In genomic region chrX:666762-667161, GRCh38 we compare ENCODE assay signal across 19 cellular contexts. TPM values are rescaled to one million over a fixed set of nuclear protein-coding genes. Genes with fewer than 3 reads are reported as not detected.
"Had no signal": no experiment of that assay in that cellular context is flagged by ENCODE, and none has a peak within 500 bp of the region (broad histone marks: within the 10 kb centered on the region; RNA-seq: fewer than 3 reads in every experiment).

No MANE protein-coding gene starts in this region.

- H3K4me3 ChIP-seq: ascending aorta, cardiac muscle cell, gastroesophageal sphincter, prostate gland, right lobe of liver, testis had no signal

- H3K9me3 ChIP-seq: ascending aorta, prostate gland, right lobe of liver, testis had no signal

- H3K4me1 ChIP-seq: ascending aorta, gastroesophageal sphincter, prostate gland, right lobe of liver, testis had no signal

- DNase-seq: activated CD4-positive, alpha-beta T cell treated with anti-CD3 and anti-CD28 coated beads for 36 hours; activated CD8-positive, alpha-beta memory T cell treated with anti-CD3 and anti-CD28 coated beads, Interleukin-2, amount 50 U/mL, for 4 hours; activated CD8-positive, alpha-beta T cell treated with anti-CD3 and anti-CD28 coated beads for 36 hours; activated naive CD8-positive, alpha-beta T cell treated with anti-CD3 and anti-CD28 coated beads, Interleukin-2, amount 10 ng/mL, durations not matched to agents 7 days and 5 days; effector CD4-positive, alpha-beta T cell; kidney glomerular epithelial cell; right lobe of liver; stimulated activated CD4-positive, alpha-beta T cell treated with anti-CD3 and anti-CD28 coated beads, Interleukin-12 subunit alpha, Interleukin-12 subunit beta, amount 100 ng/mL, for 4 hours; stimulated activated CD8-positive, alpha-beta memory T cell treated with anti-CD3 and anti-CD28 coated beads, Interleukin-4, amount 100 ng/mL, for 48 hours; T-helper 9 cell; testis had no signal

- H3K27me3 ChIP-seq: ascending aorta, cardiac muscle cell, right lobe of liver, testis had no signal

- H3K27ac Mint-ChIP-seq: activated CD4-positive, alpha-beta T cell treated with anti-CD3 and anti-CD28 coated beads for 36 hours; activated CD8-positive, alpha-beta T cell treated with anti-CD3 and anti-CD28 coated beads for 36 hours; activated naive CD8-positive, alpha-beta T cell treated with anti-CD3 and anti-CD28 coated beads, Interleukin-2, amount 10 ng/mL, durations not matched to agents 7 days and 5 days; mesothelial cell of epicardium; stimulated activated naive CD8-positive, alpha-beta T cell treated with anti-CD3 and anti-CD28 coated beads, Interleukin-15, Interleukin-2, amounts not matched to agents 100 ng/mL and 50 ng/mL, for 24 hours had no signal

- H3K4me1 Mint-ChIP-seq: activated CD4-positive, alpha-beta T cell treated with anti-CD3 and anti-CD28 coated beads for 36 hours; activated naive CD8-positive, alpha-beta T cell treated with anti-CD3 and anti-CD28 coated beads, Interleukin-2, amount 10 ng/mL, durations not matched to agents 7 days and 5 days had no signal

- H3K4me3 Mint-ChIP-seq: activated CD4-positive, alpha-beta T cell treated with anti-CD3 and anti-CD28 coated beads for 36 hours; activated CD8-positive, alpha-beta T cell treated with anti-CD3 and anti-CD28 coated beads for 36 hours; activated naive CD8-positive, alpha-beta T cell treated with anti-CD3 and anti-CD28 coated beads, Interleukin-2, amount 10 ng/mL, durations not matched to agents 7 days and 5 days; mesothelial cell of epicardium; stimulated activated naive CD8-positive, alpha-beta T cell treated with anti-CD3 and anti-CD28 coated beads, Interleukin-15, Interleukin-2, amounts not matched to agents 100 ng/mL and 50 ng/mL, for 24 hours had no signal

- H3K36me3 Mint-ChIP-seq: activated naive CD8-positive, alpha-beta T cell treated with anti-CD3 and anti-CD28 coated beads, Interleukin-2, amount 10 ng/mL, durations not matched to agents 7 days and 5 days; mesothelial cell of epicardium had no signal

- H3K27me3 Mint-ChIP-seq: activated CD8-positive, alpha-beta T cell treated with anti-CD3 and anti-CD28 coated beads for 36 hours; activated naive CD8-positive, alpha-beta T cell treated with anti-CD3 and anti-CD28 coated beads, Interleukin-2, amount 10 ng/mL, durations not matched to agents 7 days and 5 days; stimulated activated naive CD8-positive, alpha-beta T cell treated with anti-CD3 and anti-CD28 coated beads, Interleukin-15, Interleukin-2, amounts not matched to agents 100 ng/mL and 50 ng/mL, for 24 hours had no signal

- H3K9me3 Mint-ChIP-seq: activated CD8-positive, alpha-beta T cell treated with anti-CD3 and anti-CD28 coated beads for 36 hours; stimulated activated naive CD8-positive, alpha-beta T cell treated with anti-CD3 and anti-CD28 coated beads, Interleukin-15, Interleukin-2, amounts not matched to agents 100 ng/mL and 50 ng/mL, for 24 hours had no signal

- H3K36me3 ChIP-seq: ascending aorta, cardiac muscle cell, gastroesophageal sphincter, prostate gland, right lobe of liver had no signal

- H3K27ac ChIP-seq: ascending aorta, cardiac muscle cell, gastroesophageal sphincter, prostate gland, right lobe of liver, testis had no signal

RNA-seq across cellular contexts. Expression of gene SHOX, which starts 36.2 kb away (rescaled TPM):
- total RNA-seq: activated CD4-positive, alpha-beta T cell treated with anti-CD3 and anti-CD28 coated beads for 36 hours; activated CD8-positive, alpha-beta T cell treated with anti-CD3 and anti-CD28 coated beads for 36 hours; activated naive CD8-positive, alpha-beta T cell treated with anti-CD3 and anti-CD28 coated beads, Interleukin-2, amount 10 ng/mL, durations not matched to agents 7 days and 5 days; ascending aorta; cardiac muscle cell; fibroblast of lung; gastroesophageal sphincter; mesothelial cell of epicardium; prostate gland; right lobe of liver; ureter had no signal
- polyA plus RNA-seq: cardiac muscle cell, fibroblast of lung had no signal
